36 cellular contexts compared by ENCODE assay signal in genomic region chr5:83802686-83803085, GRCh38.
DNase-seq lines count a peak whose midpoint lies in the region; ATAC-seq, FAIRE-seq and TF ChIP-seq lines count a peak whose summit lies in the region.
"Had no signal": no experiment of that assay in that cellular context is flagged by ENCODE, and none has a peak within 500 bp of the region (broad histone marks: within the 10 kb centered on the region; RNA-seq: fewer than 3 reads in every experiment).

No MANE protein-coding gene starts in this region.

- intact Hi-C loops in HepG2 (cut with micrococcal nuclease; ENCODE audit: unreplicated experiment): no loop called here

- no peak for TF ChIP-seq POLR2A in HepG2 (IDR thresholded peaks at IDR 0.05; ENCODE audit: insufficient read depth in 1 of 2, low read depth in 2 of 2, low read length in 2 of 2)

- no peaks in the 10 kb centered on the region for H3K9me3 ChIP-seq in HepG2 (ENCODE audit: low read length)
- H3K9me3 ChIP-seq: BLaER1, neutrophil, prostate gland, tibial artery had no signal

- in situ Hi-C loops in HepG2 (cut with HindIII; ENCODE audit: extremely low pct_ligation_motif_present, low pct_unique_long_range_greater_than_20kb): no loop called here

- CTCF ChIA-PET in HepG2 (lab: Yijun Ruan, JAX; ENCODE audit: low intra/inter-chr PET ratio, low total read pairs): no interaction called here

- WGBS in HepG2 (ENCODE audit: low lambda C conversion rate): 24% methylated on average over 2 of the region's 2 CpGs

- H3K27me3 ChIP-seq in HepG2 (ENCODE audit: control insufficient read depth in 1 of 2, insufficient read depth in 2 of 2, low read length in 2 of 2): no peaks in the 10 kb centered on the region
- H3K27me3 ChIP-seq: BLaER1, neutrophil, tibial artery had no signal

- H3K27ac ChIP-seq in HepG2 (ENCODE audit: extremely low read length, insufficient read depth, low read length): no peak overlapping the region
- H3K27ac ChIP-seq: BLaER1, epithelial cell of prostate, neutrophil, prostate gland, tibial artery had no signal

- TF ChIP-seq EP300 in HepG2 (IDR thresholded peaks at IDR 0.05; ENCODE audit: low read depth in 2 of 2, low read length in 2 of 2) (no peak), HepG2 (CRISPR knock-in tag; IDR thresholded peaks at IDR 0.05; ENCODE audit: borderline replicate concordance) (no peak)

- H4K20me1 ChIP-seq in HepG2 (ENCODE audit: insufficient read depth, low read length): no peaks in the 10 kb centered on the region
- H4K20me1 ChIP-seq: BLaER1 had no signal

- POLR2A ChIA-PET in HepG2 (lab: Yijun Ruan, JAX): no interaction called here

- H3K4me1 ChIP-seq in HepG2 (ENCODE audit: insufficient read depth, low read length): no peaks in the 10 kb centered on the region
- H3K4me1 ChIP-seq: BLaER1, prostate gland, tibial artery had no signal

- peak; percentile 43 for DNase-seq in AG10803 (ENCODE audit: low read depth)
- peak; percentile 6 for DNase-seq in HT1080 (ENCODE audit: low read depth)
- peak; percentile 65 for DNase-seq in iris pigment epithelial cell (ENCODE audit: low read depth)
- no peak for DNase-seq in HepG2 (ENCODE audit: low spot score)
- no peak for DNase-seq in NCI-H2227 (lab: John Stamatoyannopoulos, UW; ENCODE audit: unreplicated experiment)
- DNase-seq: activated B cell treated with CpG ODN at 0.5 μM for 24 hours; activated CD4-positive, alpha-beta T cell treated with anti-CD3 and anti-CD28 coated beads, Interleukin-2, amount 10 ng/mL, durations not matched to agents 7 days and 5 days; activated effector memory CD4-positive, alpha-beta T cell treated with Interleukin-2 at 50 U/mL for 16 hours; activated T-cell treated with anti-CD3 and anti-CD28 coated beads, Interleukin-2, amount 50 U/mL, for 1 hour; aorta; caudate nucleus; cortex of kidney; effector memory CD4-positive, alpha-beta T cell; GF-D8; glutamatergic neuron; HFFc6; islet precursor cell; KBM-7; MM.1S; naive thymus-derived CD4-positive, alpha-beta T cell; NCI-H1417 treated with DMSO at 0.1 percent for 48 hours; NCI-H2081 treated with DMSO at 0.1 percent for 48 hours; NCI-H345; NCI-H748 treated with DMSO at 0.1 percent for 48 hours; stimulated activated CD4-positive, alpha-beta T cell treated with anti-CD3 and anti-CD28 coated beads, Interleukin-4, amount 100 ng/mL, for 1 hour; tibial artery had no signal

- no peak overlapping the region for H3K4me2 ChIP-seq in HepG2 (ENCODE audit: low read depth, low read length)
- H3K4me2 ChIP-seq: BLaER1, GM23338 had no signal

- TF ChIP-seq CTCF in AG10803 (conservative IDR thresholded peaks at IDR 0.05; ENCODE audit: low read length): no peak
- no peak for TF ChIP-seq CTCF in HepG2 (CRISPR knock-in tag; IDR thresholded peaks at IDR 0.05)

- no peak overlapping the region for H3K9ac ChIP-seq in HepG2 (ENCODE audit: insufficient read depth, low read depth, low read length)
- H3K9ac ChIP-seq: BLaER1 had no signal

- no peak for FAIRE-seq in HepG2 (lab: Jason Lieb, UNC)
- FAIRE-seq: HTR-8/SVneo had no signal

- H3K36me3 ChIP-seq in HepG2 (replicated peaks in 1 of 2; ENCODE audit: control insufficient read depth in 1 of 2, insufficient read depth in 2 of 2, low read length in 2 of 2): no peaks in the 10 kb centered on the region
- H3K36me3 ChIP-seq: BLaER1, neutrophil, prostate gland, tibial artery had no signal

- no TSS peak for BruUV-seq in HepG2 (replicated peaks; lab: Mats Ljungman, UMichigan)

- no peak overlapping the region for H3K4me3 ChIP-seq in AG10803 (ENCODE audit: low read length)
- H3K4me3 ChIP-seq in HepG2 (replicated peaks in 1 of 3; ENCODE audit: insufficient read depth in 1 of 3, low read depth in 2 of 3, low read length in 3 of 3): no peak overlapping the region
- H3K4me3 ChIP-seq: BLaER1, GM23338, prostate gland, tibial artery had no signal

- H3K79me2 ChIP-seq in HepG2 (ENCODE audit: insufficient read depth, low read length): no peaks in the 10 kb centered on the region

- H2AFZ ChIP-seq in HepG2 (ENCODE audit: low read length): no peak overlapping the region
- H2AFZ ChIP-seq: GM23338 had no signal

- TF ChIP-seq RAD21 in HepG2 (CRISPR knock-in tag; IDR thresholded peaks at IDR 0.05): no peak

- ATAC-seq in SK-N-SH treated with all-trans-retinoic acid at 6 μM for 48 hours: peak; percentile 20; the same call in 2 of the 3 replicates
- ATAC-seq in GM18511 (IDR thresholded peaks at IDR 0.05; ENCODE audit: unreplicated experiment): no peak
- no peak for ATAC-seq in HG03457 (IDR thresholded peaks at IDR 0.05; ENCODE audit: unreplicated experiment)
- ATAC-seq in HepG2: no peak
- ATAC-seq: GM23338; naive thymus-derived CD4-positive, alpha-beta T cell; sciatic nerve had no signal

TF ChIP-seq in SK-N-SH treated with all-trans-retinoic acid at 6 μM for 48 hours, 23 proteins besides CTCF, POLR2A, EP300 and RAD21 (continues in another document):
- TF ChIP-seq CREB5 (CRISPR knock-in tag; IDR thresholded peaks at IDR 0.05; ENCODE audit: low read depth) (no peak), PPARA (CRISPR knock-in tag; IDR thresholded peaks at IDR 0.05; ENCODE audit: borderline replicate concordance) (no peak), TCF4 (CRISPR knock-in tag; IDR thresholded peaks at IDR 0.05; ENCODE audit: borderline replicate concordance) (no peak), ZNF70 (CRISPR knock-in tag; IDR thresholded peaks at IDR 0.05) (no peak), ZNF565 (CRISPR knock-in tag; conservative IDR thresholded peaks at IDR 0.05; ENCODE audit: low read depth) (no peak), ZNF8 (CRISPR knock-in tag; IDR thresholded peaks at IDR 0.05) (no peak), ZC3H10 (CRISPR knock-in tag; IDR thresholded peaks at IDR 0.05) (no peak), OSR1 (CRISPR knock-in tag; IDR thresholded peaks at IDR 0.05) (no peak), POU6F1 (CRISPR knock-in tag; IDR thresholded peaks at IDR 0.05; ENCODE audit: borderline replicate concordance, low read depth) (no peak), ISL1 (CRISPR knock-in tag; IDR thresholded peaks at IDR 0.05) (no peak)

TF ChIP-seq in HepG2, 621 proteins besides CTCF, POLR2A, EP300 and RAD21 (continues in another document):
- TF ChIP-seq FOXK2 (IDR thresholded peaks at IDR 0.05) (no peak), TARDBP (CRISPR knock-in tag; IDR thresholded peaks at IDR 0.05) (no peak), ZNF512 (CRISPR knock-in tag; IDR thresholded peaks at IDR 0.05) (no peak), SRSF1 (optimal IDR thresholded peaks at IDR 0.05; ENCODE audit: low read depth, low read length) (no peak), ZNF784 (CRISPR knock-in tag; IDR thresholded peaks at IDR 0.05; ENCODE audit: borderline replicate concordance) (no peak), SIN3B (IDR thresholded peaks at IDR 0.05; ENCODE audit: low read length) (no peak), ZNF441 (CRISPR knock-in tag; IDR thresholded peaks at IDR 0.05; ENCODE audit: borderline replicate concordance) (no peak), TAF1 (CRISPR knock-in tag; IDR thresholded peaks at IDR 0.05) (no peak), ZNF263 (CRISPR knock-in tag; IDR thresholded peaks at IDR 0.05) (no peak), PATZ1 (CRISPR knock-in tag; IDR thresholded peaks at IDR 0.05) (no peak), DNMT3B (CRISPR knock-in tag; conservative IDR thresholded peaks at IDR 0.05) (no peak), EED (CRISPR knock-in tag; IDR thresholded peaks at IDR 0.05) (no peak), FOXK1 (CRISPR knock-in tag; IDR thresholded peaks at IDR 0.05; ENCODE audit: borderline replicate concordance, low read depth) (no peak), ZKSCAN1 (IDR thresholded peaks at IDR 0.05; ENCODE audit: low read length) (no peak), MEIS2 (CRISPR knock-in tag; IDR thresholded peaks at IDR 0.05) (no peak), MLX (CRISPR knock-in tag; IDR thresholded peaks at IDR 0.05) (no peak), ZNF558 (CRISPR knock-in tag; IDR thresholded peaks at IDR 0.05; ENCODE audit: borderline replicate concordance) (no peak)

Comparison
In these comparisons a context has a peak if more than half of its experiments do, and no peak if none do; other contexts are left out.
1. DNase-seq: peak in AG10803 (single experiment), HT1080 (single experiment) and iris pigment epithelial cell (single experiment); none in HepG2 (single experiment) and NCI-H2227 (single experiment).